28 cellular contexts compared by ENCODE assay signal in genomic region chr3:43685921-43686320, GRCh38.
"Had no signal": no experiment of that assay in that cellular context is flagged by ENCODE, and none has a peak within 500 bp of the region (broad histone marks: within the 10 kb centered on the region; RNA-seq: fewer than 3 reads in every experiment).

No MANE protein-coding gene starts in this region.

- H3K4me1 ChIP-seq: foreskin keratinocyte had no signal

- H3K9me3 ChIP-seq: colonic mucosa, esophagus muscularis mucosa, esophagus squamous epithelium, gastrocnemius medialis, gastroesophageal sphincter, heart left ventricle had no signal

- H3K4me3 ChIP-seq: colonic mucosa, coronary artery, dorsolateral prefrontal cortex, esophagus muscularis mucosa, esophagus squamous epithelium, gastrocnemius medialis, gastroesophageal sphincter, heart left ventricle, heart right ventricle had no signal

- H3K27me3 ChIP-seq: colonic mucosa, dorsolateral prefrontal cortex, esophagus muscularis mucosa, esophagus squamous epithelium, gastrocnemius medialis, gastroesophageal sphincter, heart left ventricle, heart right ventricle had no signal

- ATAC-seq: effector memory CD8-positive, alpha-beta T cell; esophagus mucosa; foreskin keratinocyte; gastrocnemius medialis; gastroesophageal sphincter; heart left ventricle; heart right ventricle had no signal

- DNase-seq: colonic mucosa; cortex of kidney; dermis blood vessel endothelial cell; dorsolateral prefrontal cortex; effector CD4-positive, alpha-beta T cell; effector CD8-positive, alpha-beta T cell; effector memory CD4-positive, alpha-beta T cell; effector memory CD8-positive, alpha-beta T cell; endodermal cell; erythroblast; esophagus squamous epithelium; foreskin fibroblast; foreskin keratinocyte; foreskin melanocyte; gastrocnemius medialis; glutamatergic neuron; head of caudate nucleus; heart left ventricle; heart right ventricle had no signal

- FAIRE-seq: colon, endometrium, endothelial cell of umbilical vein, frontal cortex had no signal

- H3K27ac ChIP-seq: colonic mucosa, coronary artery, dorsolateral prefrontal cortex, epithelial cell of prostate, esophagus muscularis mucosa, esophagus squamous epithelium, foreskin keratinocyte, gastrocnemius medialis, gastroesophageal sphincter, heart left ventricle, heart right ventricle had no signal

- H3K36me3 ChIP-seq: colonic mucosa, esophagus muscularis mucosa, esophagus squamous epithelium, gastrocnemius medialis, gastroesophageal sphincter, heart left ventricle, heart right ventricle had no signal
